ENCODE assay signal across 8 cellular contexts in the genomic region with DNA sequence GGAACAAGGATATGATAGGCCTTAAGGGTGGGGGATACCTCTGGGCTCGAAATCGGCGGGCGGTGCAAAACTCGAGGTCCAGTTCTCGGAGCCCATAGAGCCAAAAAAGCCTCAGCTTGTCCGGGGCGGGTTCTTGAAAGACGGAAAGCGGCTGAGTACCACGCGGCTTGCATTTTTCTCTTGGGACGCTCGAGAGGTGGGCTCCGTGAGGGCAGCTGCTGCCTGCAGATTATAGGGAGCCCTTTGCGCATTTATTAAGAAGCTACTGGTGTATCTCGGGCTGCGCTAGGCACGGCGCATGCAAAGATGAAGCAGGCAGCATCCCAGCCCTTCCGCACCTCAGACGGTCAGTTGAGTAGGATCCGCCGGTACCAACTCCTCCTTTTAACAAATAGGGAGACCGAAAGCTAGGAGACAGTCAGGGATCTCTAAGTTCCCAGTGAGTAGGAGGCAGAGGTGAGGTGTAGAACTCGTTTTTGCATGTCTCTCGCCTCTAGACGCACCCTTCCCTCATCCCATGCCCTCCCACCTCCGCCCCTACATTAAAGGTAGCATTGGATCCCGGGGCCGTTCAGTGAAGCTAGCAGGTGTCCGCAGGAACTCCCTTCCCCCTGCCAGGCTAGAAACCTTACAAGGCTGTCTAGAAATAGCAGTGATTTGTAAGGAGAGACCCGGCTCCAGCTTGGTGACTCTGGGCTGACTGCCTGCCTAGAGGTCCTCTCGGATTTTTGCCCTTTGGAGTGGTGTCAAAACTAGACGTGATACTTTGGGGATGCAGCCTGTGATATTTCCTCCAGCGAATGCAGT. TPM values are rescaled to one million over a fixed set of nuclear protein-coding genes. Genes with fewer than 3 reads are reported as not detected.
A peak's percentile ranks its signal among the peaks of the same experiment; 100 is the strongest.
DNase-seq lines count a peak whose midpoint lies in the region; ATAC-seq, FAIRE-seq and TF ChIP-seq lines count a peak whose summit lies in the region.

No MANE protein-coding gene starts in this region.

- no peak for FAIRE-seq in kidney (lab: Jason Lieb, UNC)

- ATAC-seq in GM19035 (IDR thresholded peaks at IDR 0.05; ENCODE audit: unreplicated experiment): no peak
- ATAC-seq in HG02588 (IDR thresholded peaks at IDR 0.05; ENCODE audit: unreplicated experiment): no peak
- ATAC-seq in HG03520 (IDR thresholded peaks at IDR 0.05; ENCODE audit: unreplicated experiment): no peak

- H3K4me3 ChIP-seq in H7 (ENCODE audit: insufficient read depth, low read depth, low read length) (peak overlapping the region; percentile 90), brain microvascular endothelial cell (ENCODE audit: low read depth, low read length) (peak overlapping the region; percentile 96), kidney (ENCODE audit: low read length in 2 of 2) (peak overlapping the region; percentile 83 to 100)

- intact Hi-C loops in kidney (cut with DNase I): no loop called here

- peaks cover 2% of the 10 kb centered on the region; the same call in 1 of the 2 replicates for H3K27me3 ChIP-seq in H7 (ENCODE audit: control insufficient read depth, insufficient read depth, low read length)
- H3K27me3 ChIP-seq in brain microvascular endothelial cell (replicated peaks): no peaks in the 10 kb centered on the region

- peak overlapping the region; percentile 62 for H3K27ac ChIP-seq in brain microvascular endothelial cell
- H3K27ac ChIP-seq in kidney (ENCODE audit: low read depth in 2 of 2, low read length in 2 of 2): peak overlapping the region; percentile 98

- in situ Hi-C loops in brain microvascular endothelial cell (cut with HindIII; ENCODE audit: low pct_ligation_motif_present, low sequenced_read_pairs): no loop called here

- peaks cover 10 to 13% of the 10 kb centered on the region in 2 donors for H3K4me1 ChIP-seq in kidney (ENCODE audit: control insufficient read depth in 1 of 2, insufficient read depth in 1 of 2, low read depth in 1 of 2, low read length in 2 of 2)

- peaks cover 11% of the 10 kb centered on the region for H3K36me3 ChIP-seq in H7 (replicated peaks; ENCODE audit: control insufficient read depth, insufficient read depth, low read length)
- peaks cover 36% of the 10 kb centered on the region for H3K36me3 ChIP-seq in brain microvascular endothelial cell (replicated peaks)
- peaks cover 17 to 25% of the 10 kb centered on the region in 2 donors for H3K36me3 ChIP-seq in kidney (ENCODE audit: control insufficient read depth in 1 of 2, insufficient read depth in 2 of 2, low read length in 2 of 2)

- DNase-seq in H7 (peak; percentile 53), RPMI8226 (peak; percentile 12), brain microvascular endothelial cell (peak; percentile 7), kidney (no peak)
- peak; percentile 38 to 41 for DNase-seq in stimulated activated CD4-positive, alpha-beta T cell treated with anti-CD3 and anti-CD28 coated beads, Interleukin-2, amount 100 ng/mL, for 24 hours

- no peak for TF ChIP-seq CTCF in brain microvascular endothelial cell (IDR thresholded peaks at IDR 0.05; ENCODE audit: low read depth, low read length, missing control alignments)
- no peak for TF ChIP-seq CTCF in kidney (IDR thresholded peaks at IDR 0.05; ENCODE audit: borderline replicate concordance, extremely low read depth, insufficient read depth)

- peak overlapping the region; percentile 93 to 97 for H3K9ac ChIP-seq in kidney (ENCODE audit: low read length in 2 of 2)

- H3K9me3 ChIP-seq in kidney (ENCODE audit: control insufficient read depth in 1 of 2, low read length in 2 of 2): no peaks in the 10 kb centered on the region

RNA-seq across cellular contexts. Expression of a gene that starts 0.8 kb away (rescaled TPM):
- total RNA-seq in H7 (2014; rRNA removed; shearing (Covaris generic)): 308 and 375 TPM in 2 replicates
- total RNA-seq in kidney: 755 TPM
- 466 TPM for polyA plus RNA-seq in kidney (ENCODE audit: insufficient read depth, low read depth, low replicate concordance)

RNA-seq across cellular contexts. Expression of a gene that starts 17.0 kb away (rescaled TPM):
- 0.21 and 0.44 TPM in 2 replicates for total RNA-seq in H7 (2014; rRNA removed; shearing (Covaris generic))
- total RNA-seq in kidney: not detected
- polyA plus RNA-seq in kidney (ENCODE audit: insufficient read depth, low read depth, low replicate concordance): 3.9 TPM
